Comparison of ENCODE assay signal across 8 cellular contexts in the genomic region with DNA sequence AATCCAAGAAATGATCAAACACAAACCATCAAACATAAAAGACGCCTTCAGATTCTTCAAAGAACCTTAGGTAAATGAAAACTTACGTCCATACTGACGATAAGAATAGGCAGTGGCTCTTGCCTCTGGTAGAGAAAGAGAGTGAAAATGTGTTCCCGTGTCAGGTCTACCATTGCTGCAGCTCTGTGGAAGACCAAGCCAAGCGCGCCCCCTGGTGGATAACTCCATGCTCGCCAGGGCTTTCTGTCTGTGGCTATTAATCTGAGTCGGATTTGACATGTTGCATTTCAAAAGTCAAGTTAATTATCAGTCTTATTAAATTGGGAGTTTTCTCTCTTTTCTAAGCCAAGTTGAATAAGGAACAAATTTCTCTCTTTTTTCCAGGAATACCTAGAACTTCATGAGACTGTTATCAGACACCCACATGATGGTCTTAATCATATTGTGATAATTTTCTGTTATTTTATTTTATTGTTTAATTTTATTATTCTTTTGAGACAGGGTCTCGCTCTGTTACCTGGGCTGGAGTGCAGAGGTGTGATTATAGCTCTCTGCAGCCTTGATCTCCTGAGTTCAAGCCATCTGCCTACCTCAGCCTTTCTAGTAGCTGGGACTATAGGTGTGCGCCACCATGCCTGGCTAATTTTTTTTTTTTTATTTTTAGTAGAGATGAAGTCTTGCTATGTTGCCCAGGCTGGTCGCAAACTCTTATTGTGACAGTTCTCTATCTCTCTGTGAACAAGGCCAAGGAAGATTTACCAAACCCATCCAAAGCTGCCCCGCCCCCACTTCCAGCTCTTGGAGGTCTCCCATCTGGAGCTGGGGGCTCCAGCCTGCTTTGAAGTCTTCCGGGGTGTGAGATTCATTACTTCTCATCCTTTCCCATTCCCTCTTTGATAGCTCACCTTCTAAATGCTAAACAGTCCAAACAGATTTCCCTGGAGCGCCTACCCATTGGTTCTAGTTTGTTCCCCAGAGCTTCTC. TPM values are rescaled to one million over a fixed set of nuclear protein-coding genes. Genes with fewer than 3 reads are reported as not detected.
DNase-seq lines count a peak whose midpoint lies in the region; ATAC-seq and TF ChIP-seq lines count a peak whose summit lies in the region.

No MANE protein-coding gene starts in this region.

- TF ChIP-seq CTCF in C4-2B (conservative IDR thresholded peaks at IDR 0.05) = peak; percentile 90
- TF ChIP-seq CTCF in fibroblast of the aortic adventitia (IDR thresholded peaks at IDR 0.05; ENCODE audit: insufficient read depth, low read length) = peak; percentile 92

- no peaks in the 10 kb centered on the region for H3K9me3 ChIP-seq in neuronal stem cell (replicated peaks in 1 of 2; ENCODE audit: control insufficient read depth in 2 of 2, insufficient read depth in 1 of 2, low read depth in 1 of 2, low read length in 2 of 2)

- peaks cover 17% of the 10 kb centered on the region for H3K4me1 Mint-ChIP-seq in stimulated activated naive CD8-positive, alpha-beta T cell treated with anti-CD3 and anti-CD28 coated beads, Interleukin-15, amount 100 ng/mL, for 72 hours

- DNase-seq in NAMALWA (ENCODE audit: low spot score) (peak; percentile 89), SIG-M5 (lab: John Stamatoyannopoulos, UW) (peak; percentile 29), fibroblast of the aortic adventitia (ENCODE audit: low read depth) (peak; percentile 84), neuronal stem cell (ENCODE audit: low spot score) (peak; percentile 81)
- DNase-seq in activated T-helper 9 cell treated with anti-CD3 and anti-CD28 coated beads, Interleukin-2, amount 50 U/mL, for 16 hours (ENCODE audit: low read depth) = peak; percentile 88
- DNase-seq in stimulated activated naive CD8-positive, alpha-beta T cell treated with anti-CD3 and anti-CD28 coated beads, Interleukin-15, amount 100 ng/mL, for 72 hours = peak; percentile 86 to 89

- H3K14ac ChIP-seq in neuronal stem cell (ENCODE audit: low read length) = no peak overlapping the region

- no peak overlapping the region for H4K91ac ChIP-seq in neuronal stem cell (ENCODE audit: low read depth, low read length, poor library complexity)

- no peaks in the 10 kb centered on the region for H3K27me3 Mint-ChIP-seq in stimulated activated naive CD8-positive, alpha-beta T cell treated with anti-CD3 and anti-CD28 coated beads, Interleukin-15, amount 100 ng/mL, for 72 hours

- H3K36me3 ChIP-seq in neuronal stem cell (replicated peaks in 1 of 2; ENCODE audit: control insufficient read depth in 2 of 2, insufficient read depth in 2 of 2, low read length in 2 of 2) = no peaks in the 10 kb centered on the region

- peak overlapping the region; percentile 30 to 48 for H3K4me3 Mint-ChIP-seq in stimulated activated naive CD8-positive, alpha-beta T cell treated with anti-CD3 and anti-CD28 coated beads, Interleukin-15, amount 100 ng/mL, for 72 hours

- no peak overlapping the region for H4K8ac ChIP-seq in neuronal stem cell (ENCODE audit: low read depth, low read length)

- no peak overlapping the region for H3K23ac ChIP-seq in neuronal stem cell (ENCODE audit: low read depth, low read length, poor library complexity)

- no peaks in the 10 kb centered on the region for H3K27me3 ChIP-seq in neuronal stem cell (ENCODE audit: control insufficient read depth in 3 of 3, insufficient read depth in 3 of 3, low read depth in 1 of 3, low read length in 3 of 3)

- H2BK15ac ChIP-seq in neuronal stem cell (ENCODE audit: low read length) = no peak overlapping the region

- H2BK120ac ChIP-seq in neuronal stem cell (ENCODE audit: low read depth, low read length) = no peak overlapping the region

- H2AK5ac ChIP-seq in neuronal stem cell (ENCODE audit: low read depth, low read length) = no peak overlapping the region

- peak overlapping the region; percentile 63 for H2AFZ ChIP-seq in neuronal stem cell (ENCODE audit: low read length)

- H3K27ac Mint-ChIP-seq in stimulated activated naive CD8-positive, alpha-beta T cell treated with anti-CD3 and anti-CD28 coated beads, Interleukin-15, amount 100 ng/mL, for 72 hours = no peak overlapping the region

- no peak overlapping the region for H3K9ac ChIP-seq in neuronal stem cell (ENCODE audit: low read depth, low read length, poor library complexity)

- no peak overlapping the region for H2BK5ac ChIP-seq in neuronal stem cell (ENCODE audit: low read length)

- no peak overlapping the region for H3K4me2 ChIP-seq in neuronal stem cell (ENCODE audit: insufficient read depth, low read length, poor library complexity, severe bottlenecking)

- no peak overlapping the region for H3K4ac ChIP-seq in neuronal stem cell (ENCODE audit: low read length)

- peak; percentile 73 for ATAC-seq in GM21529 (IDR thresholded peaks at IDR 0.05; ENCODE audit: unreplicated experiment)
- ATAC-seq in stimulated activated naive CD8-positive, alpha-beta T cell treated with anti-CD3 and anti-CD28 coated beads, Interleukin-15, amount 100 ng/mL, for 72 hours = peak; percentile 95

- no peaks in the 10 kb centered on the region for H3K79me1 ChIP-seq in neuronal stem cell (ENCODE audit: low read depth, low read length)

- no CpG with 5 or more reads among the region's 14 CpGs for WGBS in neuronal stem cell (ENCODE audit: extremely low coverage in 2 of 2, insufficient read length in 2 of 2, insufficient replicate concordance in 1 of 2), 2 donors

- H3K4me1 ChIP-seq in neuronal stem cell (ENCODE audit: control insufficient read depth in 2 of 2, insufficient read depth in 1 of 2, low read depth in 1 of 2, low read length in 2 of 2) = peaks cover 0 to 2% of the 10 kb centered on the region in 2 donors

- H3K27ac ChIP-seq in C4-2B = no peak overlapping the region
- no peak overlapping the region for H3K27ac ChIP-seq in neuronal stem cell (replicated peaks; ENCODE audit: low read length)

- H2BK12ac ChIP-seq in neuronal stem cell (ENCODE audit: low read length) = no peak overlapping the region

- no peaks in the 10 kb centered on the region for H3K9me3 Mint-ChIP-seq in stimulated activated naive CD8-positive, alpha-beta T cell treated with anti-CD3 and anti-CD28 coated beads, Interleukin-15, amount 100 ng/mL, for 72 hours

- H3K18ac ChIP-seq in neuronal stem cell (ENCODE audit: low read length) = no peak overlapping the region

- H3K4me3 ChIP-seq in fibroblast of the aortic adventitia (ENCODE audit: low read depth, low read length) (no peak overlapping the region), neuronal stem cell (ENCODE audit: low read length in 2 of 2) (no peak overlapping the region)

RNA-seq across cellular contexts. Expression of a gene that starts 15.8 kb away (rescaled TPM):
- total RNA-seq in fibroblast of the aortic adventitia (ENCODE audit: low replicate concordance) = 0.25 TPM in 1 of 2 replicates, not detected in the other
- 0.08 TPM for polyA plus RNA-seq in neuronal stem cell (2013, experiment 1 of 2)
- polyA plus RNA-seq in neuronal stem cell (2013, experiment 2 of 2) = 0.06 TPM

RNA-seq across cellular contexts. Expression of a gene that starts 28.0 kb away (rescaled TPM):
- 1.9 and 2.0 TPM in 2 replicates for total RNA-seq in fibroblast of the aortic adventitia (ENCODE audit: low replicate concordance)
- polyA plus RNA-seq in neuronal stem cell (2013, experiment 1 of 2) = 3.1 TPM
- polyA plus RNA-seq in neuronal stem cell (2013, experiment 2 of 2) = 3.7 TPM

RNA-seq across cellular contexts. Expression of a gene that starts 33.7 kb away (rescaled TPM):
- 24.3 and 44.6 TPM in 2 replicates for total RNA-seq in fibroblast of the aortic adventitia (ENCODE audit: low replicate concordance)
- 58.1 TPM for polyA plus RNA-seq in neuronal stem cell (2013, experiment 1 of 2)
- polyA plus RNA-seq in neuronal stem cell (2013, experiment 2 of 2) = 55.1 TPM

RNA-seq across cellular contexts. Expression of a gene that starts 51.7 kb away (rescaled TPM):
- 83.4 and 198 TPM in 2 replicates for total RNA-seq in fibroblast of the aortic adventitia (ENCODE audit: low replicate concordance)
- 226 TPM for polyA plus RNA-seq in neuronal stem cell (2013, experiment 1 of 2)
- 217 TPM for polyA plus RNA-seq in neuronal stem cell (2013, experiment 2 of 2)

Comparison
In these comparisons a context has a peak if more than half of its experiments do, and no peak if none do; other contexts are left out.
1. DNase-seq: peak in every context shown above with its lines; median percentile 89 in NAMALWA; 88 in activated T-helper 9 cell treated with anti-CD3 and anti-CD28 coated beads, Interleukin-2, amount 50 U/mL, for 16 hours; 88 in stimulated activated naive CD8-positive, alpha-beta T cell treated with anti-CD3 and anti-CD28 coated beads, Interleukin-15, amount 100 ng/mL, for 72 hours; 84 in fibroblast of the aortic adventitia; 81 in neuronal stem cell; 29 in SIG-M5.